ENCODE assay signal across 9 cellular contexts in genomic region chr7:114426824-114427223, GRCh38. TPM values are rescaled to one million over a fixed set of nuclear protein-coding genes. Genes with fewer than 3 reads are reported as not detected.
DNase-seq lines count a peak whose midpoint lies in the region; ATAC-seq and TF ChIP-seq lines count a peak whose summit lies in the region.
"Had no signal": no experiment of that assay in that cellular context is flagged by ENCODE, and none has a peak within 500 bp of the region (broad histone marks: within the 10 kb centered on the region; RNA-seq: fewer than 3 reads in every experiment).

No MANE protein-coding gene starts in this region.

- H3K27me3 Mint-ChIP-seq in mesothelial cell of epicardium (ENCODE audit: low read depth) (no peaks in the 10 kb centered on the region), natural killer cell (ENCODE audit: low read depth in 2 of 2) (no peaks in the 10 kb centered on the region)
- H3K27me3 Mint-ChIP-seq: memory B cell had no signal

- TF ChIP-seq CTCF in GM12864 (IDR thresholded peaks at IDR 0.05; ENCODE audit: low read depth, low read length, missing control alignments) (peak; percentile 7), mesothelial cell of epicardium (IDR thresholded peaks at IDR 0.05; ENCODE audit: unreplicated experiment) (peak; percentile 33), mucosa of descending colon (IDR thresholded peaks at IDR 0.05) (no peak), natural killer cell (IDR thresholded peaks at IDR 0.05) (no peak)

- H3K36me3 Mint-ChIP-seq in mesothelial cell of epicardium (no peaks in the 10 kb centered on the region), natural killer cell (no peaks in the 10 kb centered on the region)
- H3K36me3 Mint-ChIP-seq: memory B cell had no signal

- H3K4me1 Mint-ChIP-seq in mesothelial cell of epicardium (peaks cover 23% of the 10 kb centered on the region), natural killer cell (no peaks in the 10 kb centered on the region)
- H3K4me1 Mint-ChIP-seq: memory B cell had no signal

- H3K36me3 ChIP-seq in mucosa of descending colon (ENCODE audit: low read depth) = no peaks in the 10 kb centered on the region

- H3K4me3 Mint-ChIP-seq in mesothelial cell of epicardium = no peak overlapping the region
- H3K4me3 Mint-ChIP-seq in natural killer cell = no peak overlapping the region
- H3K4me3 Mint-ChIP-seq: memory B cell had no signal

- no peak for ATAC-seq in mucosa of descending colon
- ATAC-seq in natural killer cell = no peak
- no peak for ATAC-seq in GM21529 (IDR thresholded peaks at IDR 0.05; ENCODE audit: unreplicated experiment)

- DNase-seq in GM12864 (ENCODE audit: low read depth) (no peak), NCI-H146 treated with DMSO at 0.1 percent for 48 hours (lab: John Stamatoyannopoulos, UW; ENCODE audit: unreplicated experiment) (peak; percentile 37), astrocyte of the hippocampus (ENCODE audit: low read depth, low spot score) (peak; percentile 44), mesothelial cell of epicardium (ENCODE audit: low spot score in 2 of 2, unreplicated experiment in 2 of 2) (no peak), mucosa of descending colon (no peak), natural killer cell (no peak)
- no peak for DNase-seq in effector CD8-positive, alpha-beta T cell (lab: John Stamatoyannopoulos, UW)

- intact Hi-C loops in mucosa of descending colon (cut with DNase I, micrococcal nuclease) (no loop called here), natural killer cell (cut with micrococcal nuclease) (no loop called here)

- no peak overlapping the region for H3K4me3 ChIP-seq in GM12864 (ENCODE audit: low read depth, low read length)
- no peak overlapping the region for H3K4me3 ChIP-seq in mucosa of descending colon

- H3K9me3 Mint-ChIP-seq in mesothelial cell of epicardium = no peaks in the 10 kb centered on the region
- no peaks in the 10 kb centered on the region for H3K9me3 Mint-ChIP-seq in natural killer cell
- H3K9me3 Mint-ChIP-seq: memory B cell had no signal

- H3K4me1 ChIP-seq in mucosa of descending colon (ENCODE audit: low read depth) = peaks cover 8% of the 10 kb centered on the region

- H3K9me3 ChIP-seq in mucosa of descending colon = no peaks in the 10 kb centered on the region

- H3K27ac Mint-ChIP-seq in mesothelial cell of epicardium (no peak overlapping the region), natural killer cell (no peak overlapping the region)
- H3K27ac Mint-ChIP-seq: memory B cell had no signal

RNA-seq across cellular contexts. Expression of gene FOXP2, which starts 12.2 kb away (rescaled TPM):
- total RNA-seq in mesothelial cell of epicardium (13.9 to 18.2 TPM (median 15.3 TPM) in 3 replicates), mucosa of descending colon (10 to 100 TPM; 14.9 to 88.0 (median 17.2) TPM), natural killer cell (not detected)

Comparison
In these comparisons a context has a peak if more than half of its experiments do, and no peak if none do; other contexts are left out.
1. DNase-seq: peak in NCI-H146 treated with DMSO at 0.1 percent for 48 hours (single experiment) and astrocyte of the hippocampus (single experiment); none in GM12864 (single experiment), mesothelial cell of epicardium (0 of 2), mucosa of descending colon (0 of 3), natural killer cell (single experiment) and effector CD8-positive, alpha-beta T cell (single experiment).
2. CTCF ChIP-seq: peak in GM12864 (single experiment) and mesothelial cell of epicardium (single experiment); none in mucosa of descending colon (single experiment) and natural killer cell (single experiment).
3. RNA of gene FOXP2, which starts 12.2 kb away (total RNA-seq): 14.9 to 88.0 TPM in mucosa of descending colon and 13.9 to 18.2 TPM in mesothelial cell of epicardium; not detected in natural killer cell; every median in the first group is over 10 times any median in the second.